Comparison of ENCODE assay signal across 8 cellular contexts in the genomic region with DNA sequence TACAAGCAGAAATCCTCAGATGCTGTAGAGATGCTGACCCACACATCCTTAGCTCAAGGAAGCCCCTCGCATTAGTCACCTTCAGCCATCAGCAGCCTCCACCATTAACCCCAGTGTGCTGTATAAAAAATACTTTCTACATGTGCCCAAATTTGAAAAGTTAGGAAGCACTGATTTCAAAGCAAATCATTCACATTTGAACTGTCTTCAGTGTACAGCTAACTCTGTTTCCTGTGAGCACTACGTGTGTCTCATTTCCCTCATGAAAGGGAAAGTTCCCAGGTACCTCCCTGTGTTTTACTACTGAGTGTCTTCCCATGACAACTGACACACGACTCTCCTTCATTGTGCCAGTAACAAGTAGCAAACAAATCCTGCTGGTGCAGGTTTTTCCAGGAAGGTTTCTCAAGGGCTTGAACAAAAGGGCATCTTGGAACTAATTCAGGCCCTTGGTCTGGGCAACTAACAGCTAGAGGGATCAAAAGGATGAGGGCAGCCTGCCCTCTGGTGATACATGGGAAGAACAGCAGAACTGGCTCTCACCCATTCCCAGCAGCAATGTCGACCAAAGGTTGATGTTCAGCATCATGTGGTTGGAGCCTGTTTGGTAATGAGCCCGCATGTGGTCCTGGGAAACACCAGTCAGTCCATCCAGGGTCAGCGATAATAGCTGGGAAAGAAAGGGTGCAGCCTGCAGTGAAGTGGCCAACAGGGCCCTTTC. TPM values are rescaled to one million over a fixed set of nuclear protein-coding genes. Genes with fewer than 3 reads are reported as not detected.
A peak's percentile ranks its signal among the peaks of the same experiment; 100 is the strongest.
DNase-seq lines count a peak whose midpoint lies in the region; ATAC-seq, FAIRE-seq and TF ChIP-seq lines count a peak whose summit lies in the region.

No MANE protein-coding gene starts in this region.

- no peak overlapping the region for H3K27ac Mint-ChIP-seq in astrocyte (ENCODE audit: unreplicated experiment)

- peak in 1 of 2 experiments; percentile 47; a peak in 2 of 4 replicates for TF ChIP-seq POLR2A in HepG2 (IDR thresholded peaks at IDR 0.05; ENCODE audit: insufficient read depth in 1 of 2, low read depth in 2 of 2, low read length in 2 of 2)

- TF ChIP-seq EP300 in HepG2 (IDR thresholded peaks at IDR 0.05; ENCODE audit: low read depth in 2 of 2, low read length in 2 of 2) = no peak; a peak in 1 of 4 replicates
- no peak for TF ChIP-seq EP300 in HepG2 (CRISPR knock-in tag; IDR thresholded peaks at IDR 0.05; ENCODE audit: borderline replicate concordance)

- DNase-seq in NCI-H82 (lab: John Stamatoyannopoulos, UW) (peak; percentile 70), NCI-H82 treated with DMSO at 0.1 percent for 48 hours (lab: John Stamatoyannopoulos, UW; ENCODE audit: unreplicated experiment) (no peak), astrocyte (ENCODE audit: low read depth) (peak; percentile 16), HepG2 (ENCODE audit: low spot score) (peak; percentile 90)
- DNase-seq in stimulated activated CD4-positive, alpha-beta T cell treated with anti-CD3 and anti-CD28 coated beads, Interleukin-2, amount 100 ng/mL, for 48 hours = no peak
- no peak for DNase-seq in stimulated activated CD4-positive, alpha-beta T cell treated with anti-CD3 and anti-CD28 coated beads, Interleukin-15, amount 100 ng/mL, for 24 hours

- ATAC-seq in HepG2 = peak; percentile 76
- ATAC-seq in HG03025 (IDR thresholded peaks at IDR 0.05; ENCODE audit: low FRiP score, unreplicated experiment) = no peak

- H2AFZ ChIP-seq in Loucy (ENCODE audit: low read length) (no peak overlapping the region), astrocyte (ENCODE audit: low read depth, low read length) (no peak overlapping the region), HepG2 (ENCODE audit: low read length) (no peak overlapping the region)

- WGBS in HepG2 (ENCODE audit: low lambda C conversion rate) = 52% methylated on average over 6 of the region's 6 CpGs

- H3K4me2 ChIP-seq in Loucy (ENCODE audit: low read depth, low read length, poor library complexity, severe bottlenecking) (no peak overlapping the region), astrocyte (ENCODE audit: low read length) (no peak overlapping the region), HepG2 (ENCODE audit: low read depth, low read length) (no peak overlapping the region)

- H3K4me3 Mint-ChIP-seq in astrocyte (ENCODE audit: unreplicated experiment) = no peak overlapping the region

- intact Hi-C loops in HepG2 (cut with micrococcal nuclease; ENCODE audit: unreplicated experiment) = loop anchor here (1.0 kb wide), 2 partner anchors 76 to 135 kb away; no protein-coding TSS in a partner anchor

- no peaks in the 10 kb centered on the region for H3F3A ChIP-seq in Loucy (ENCODE audit: low read depth)

- POLR2A ChIA-PET in HepG2 (lab: Yijun Ruan, JAX) = interaction anchor here (1.0 to 1.6 kb wide), 5 partner anchors 16 to 129 kb away, joined by 3 to 10 read pairs (median 3); partner anchors contain the start of genes FAM117A, KAT7 and NXPH3

- peak; percentile 70 for TF ChIP-seq CTCF in Loucy (conservative IDR thresholded peaks at IDR 0.05; ENCODE audit: low read length)
- peak; percentile 49 for TF ChIP-seq CTCF in astrocyte (IDR thresholded peaks at IDR 0.05; ENCODE audit: insufficient read depth, low read depth, low read length)
- peak; percentile 93 for TF ChIP-seq CTCF in HepG2 (CRISPR knock-in tag; IDR thresholded peaks at IDR 0.05)

- H3K27ac ChIP-seq in astrocyte (ENCODE audit: low read depth, low read length) = no peak overlapping the region
- H3K27ac ChIP-seq in HepG2 (ENCODE audit: extremely low read length, insufficient read depth, low read length) = peak overlapping the region; percentile 53

- H3K4me3 ChIP-seq in Loucy (ENCODE audit: low read length, poor library complexity, severe bottlenecking) (no peak overlapping the region), astrocyte (ENCODE audit: insufficient read depth, low read depth, low read length) (no peak overlapping the region), HepG2 (replicated peaks in 1 of 3; ENCODE audit: insufficient read depth in 1 of 3, low read depth in 2 of 3, low read length in 3 of 3) (no peak overlapping the region)

- TF ChIP-seq RAD21 in HepG2 (CRISPR knock-in tag; IDR thresholded peaks at IDR 0.05) = peak; percentile 87

- no TSS peak for BruUV-seq in HepG2 (replicated peaks; lab: Mats Ljungman, UMichigan)

- no peak for FAIRE-seq in astrocyte (lab: Jason Lieb, UNC)
- peak; percentile 99 for FAIRE-seq in HepG2 (lab: Jason Lieb, UNC)

- peaks cover 6% of the 10 kb centered on the region for H3K4me1 Mint-ChIP-seq in astrocyte (ENCODE audit: low read depth, unreplicated experiment)

- H3K27me3 Mint-ChIP-seq in astrocyte (ENCODE audit: low read depth, unreplicated experiment) = no peaks in the 10 kb centered on the region

- H3K79me2 ChIP-seq in Loucy (ENCODE audit: insufficient read depth, low read length) (peaks cover 32% of the 10 kb centered on the region), astrocyte (ENCODE audit: insufficient read depth, low read length) (peaks cover 24% of the 10 kb centered on the region), HepG2 (ENCODE audit: insufficient read depth, low read length) (peaks cover 21% of the 10 kb centered on the region)

- in situ Hi-C loops in HepG2 (cut with HindIII; ENCODE audit: extremely low pct_ligation_motif_present, low pct_unique_long_range_greater_than_20kb) = loop anchor here (5.0 to 10.0 kb wide), 2 partner anchors 136 to 269 kb away; no protein-coding TSS in a partner anchor

- H3K4me1 ChIP-seq in Loucy (ENCODE audit: insufficient read depth, low read length, poor library complexity, severe bottlenecking) = peaks cover 18% of the 10 kb centered on the region
- peaks cover 13% of the 10 kb centered on the region for H3K4me1 ChIP-seq in astrocyte (ENCODE audit: insufficient read depth, low read length)
- peaks cover 50% of the 10 kb centered on the region for H3K4me1 ChIP-seq in HepG2 (ENCODE audit: insufficient read depth, low read length)

- H4K20me1 ChIP-seq in Loucy (ENCODE audit: insufficient read depth, low read length, poor library complexity, severe bottlenecking) (peaks cover 3% of the 10 kb centered on the region), astrocyte (ENCODE audit: insufficient read depth, low read length) (peaks cover 6% of the 10 kb centered on the region), HepG2 (ENCODE audit: insufficient read depth, low read length) (0 out of 2 replicates have a peak, but pooled peaks cover 3% of the 10 kb centered on the region)

- no peak overlapping the region for H3K9ac ChIP-seq in Loucy (ENCODE audit: low read depth, low read length, poor library complexity, severe bottlenecking)
- H3K9ac ChIP-seq in astrocyte (ENCODE audit: low read length) = no peak overlapping the region
- no peak overlapping the region for H3K9ac ChIP-seq in HepG2 (ENCODE audit: insufficient read depth, low read depth, low read length)

- H3K36me3 ChIP-seq in Loucy (ENCODE audit: insufficient read depth, low read length) (peaks cover 46% of the 10 kb centered on the region), astrocyte (ENCODE audit: insufficient read depth, low read length) (peaks cover 52% of the 10 kb centered on the region), HepG2 (replicated peaks in 1 of 2; ENCODE audit: control insufficient read depth in 1 of 2, insufficient read depth in 2 of 2, low read length in 2 of 2) (peaks cover 31 to 46% of the 10 kb centered on the region in 2 experiments)

- CTCF ChIA-PET in HepG2 (lab: Yijun Ruan, JAX; ENCODE audit: low intra/inter-chr PET ratio, low total read pairs) = interaction anchor here (1.8 to 4.5 kb wide), 2 partner anchors 8 to 136 kb away, joined by 7 to 70 read pairs; no protein-coding TSS in a partner anchor

- H3K9me2 ChIP-seq in Loucy (replicated peaks; ENCODE audit: low read depth, low read length) = no peaks in the 10 kb centered on the region

- peaks cover 5% of the 10 kb centered on the region for H3K36me3 Mint-ChIP-seq in astrocyte (ENCODE audit: low read depth, unreplicated experiment)

- H3K27me3 ChIP-seq in Loucy (ENCODE audit: insufficient read depth, low read length, poor library complexity, severe bottlenecking) = no peaks in the 10 kb centered on the region
- H3K27me3 ChIP-seq in astrocyte (ENCODE audit: insufficient read depth, low read length) = no peaks in the 10 kb centered on the region
- no peaks in the 10 kb centered on the region; a peak in 1 of 5 replicates for H3K27me3 ChIP-seq in HepG2 (ENCODE audit: control insufficient read depth in 1 of 2, insufficient read depth in 2 of 2, low read length in 2 of 2)

- no peaks in the 10 kb centered on the region for H3K9me3 Mint-ChIP-seq in astrocyte (ENCODE audit: unreplicated experiment)

- H3K9me3 ChIP-seq in Loucy (ENCODE audit: insufficient read depth, low read depth, low read length) (no peaks in the 10 kb centered on the region), astrocyte (ENCODE audit: insufficient read depth, low read depth, low read length) (no peaks in the 10 kb centered on the region), HepG2 (ENCODE audit: low read length) (no peaks in the 10 kb centered on the region)

RNA-seq across cellular contexts. Expression of gene SLC35B1, which starts 4.0 kb away (rescaled TPM):
- 54.3 and 61.1 TPM in 2 replicates for total RNA-seq in astrocyte
- 67.0 and 113 TPM in 2 replicates for total RNA-seq in HepG2 (2016; rRNA removed; fragmentation: Illumina TruSeq; extraction: Trizol)
- 128 and 146 TPM in 2 replicates for total RNA-seq in HepG2 (2016; cell fraction: cytosol; rRNA removed; fragmentation: Illumina TruSeq; extraction: Trizol; ENCODE audit: low read depth)
- 68.0 and 117 TPM in 2 replicates for total RNA-seq in HepG2 (2016; cell fraction: insoluble cytoplasmic fraction; rRNA removed; fragmentation: Illumina TruSeq; extraction: Trizol)
- 115 and 123 TPM in 2 replicates for total RNA-seq in HepG2 (2016; cell fraction: membrane; rRNA removed; fragmentation: Illumina TruSeq; extraction: Trizol)
- total RNA-seq in HepG2 (2016; cell fraction: nucleus; rRNA removed; fragmentation: Illumina TruSeq; extraction: Trizol) = 105 and 117 TPM in 2 replicates
- 83.6 and 99.6 TPM in 2 replicates for polyA plus RNA-seq in HepG2 (2011; rRNA removed)
- polyA plus RNA-seq in HepG2 (2011; cell fraction: cytosol; rRNA removed) = 70.6 and 97.9 TPM in 2 replicates
- polyA plus RNA-seq in HepG2 (2011; cell fraction: nucleus; rRNA removed) = 79.1 and 84.2 TPM in 2 replicates
- polyA plus RNA-seq in HepG2 (2012) = 60.8 and 61.5 TPM in 2 replicates
- 123 and 149 TPM in 2 replicates for polyA plus RNA-seq in HepG2 (2016; cell fraction: cytosol; fragmentation: Illumina TruSeq; extraction: Trizol; ENCODE audit: low read depth)
- polyA plus RNA-seq in HepG2 (2016; cell fraction: insoluble cytoplasmic fraction; fragmentation: Illumina TruSeq; extraction: Trizol; ENCODE audit: low read depth) = 70.3 and 81.2 TPM in 2 replicates
- polyA plus RNA-seq in HepG2 (2016; cell fraction: membrane; fragmentation: Illumina TruSeq; extraction: Trizol; ENCODE audit: low read depth) = 114 and 119 TPM in 2 replicates
- polyA plus RNA-seq in HepG2 (2016; cell fraction: nucleus; fragmentation: Illumina TruSeq; extraction: Trizol; ENCODE audit: insufficient read depth, low read depth) = 186 and 193 TPM in 2 replicates
- polyA minus RNA-seq in HepG2 (2011; rRNA and poly(A)+ RNA removed; ENCODE audit: low replicate concordance) = 81.3 and 114 TPM in 2 replicates
- polyA minus RNA-seq in HepG2 (2011; cell fraction: cytosol; rRNA and poly(A)+ RNA removed) = 27.6 and 41.2 TPM in 2 replicates
- polyA minus RNA-seq in HepG2 (2011; cell fraction: nucleus; rRNA and poly(A)+ RNA removed) = 67.3 and 71.3 TPM in 2 replicates

RNA-seq across cellular contexts. Expression of gene SPOP, which starts 25.8 kb away (rescaled TPM):
- total RNA-seq in astrocyte = 46.6 and 48.6 TPM in 2 replicates
- total RNA-seq in HepG2 (2016; rRNA removed; fragmentation: Illumina TruSeq; extraction: Trizol) = 60.8 and 79.4 TPM in 2 replicates
- total RNA-seq in HepG2 (2016; cell fraction: cytosol; rRNA removed; fragmentation: Illumina TruSeq; extraction: Trizol; ENCODE audit: low read depth) = 19.9 and 21.7 TPM in 2 replicates
- total RNA-seq in HepG2 (2016; cell fraction: insoluble cytoplasmic fraction; rRNA removed; fragmentation: Illumina TruSeq; extraction: Trizol) = 63.3 and 71.0 TPM in 2 replicates
- 43.8 and 45.3 TPM in 2 replicates for total RNA-seq in HepG2 (2016; cell fraction: membrane; rRNA removed; fragmentation: Illumina TruSeq; extraction: Trizol)
- 46.2 and 51.9 TPM in 2 replicates for total RNA-seq in HepG2 (2016; cell fraction: nucleus; rRNA removed; fragmentation: Illumina TruSeq; extraction: Trizol)
- polyA plus RNA-seq in HepG2 (2011; rRNA removed) = 52.8 and 53.9 TPM in 2 replicates
- polyA plus RNA-seq in HepG2 (2011; cell fraction: cytosol; rRNA removed) = 26.8 and 29.2 TPM in 2 replicates
- 30.1 and 34.8 TPM in 2 replicates for polyA plus RNA-seq in HepG2 (2011; cell fraction: nucleus; rRNA removed)
- polyA plus RNA-seq in HepG2 (2012) = 43.7 and 44.1 TPM in 2 replicates
- polyA plus RNA-seq in HepG2 (2016; cell fraction: cytosol; fragmentation: Illumina TruSeq; extraction: Trizol; ENCODE audit: low read depth) = 9.7 and 11.5 TPM in 2 replicates
- 61.1 and 61.7 TPM in 2 replicates for polyA plus RNA-seq in HepG2 (2016; cell fraction: insoluble cytoplasmic fraction; fragmentation: Illumina TruSeq; extraction: Trizol; ENCODE audit: low read depth)
- polyA plus RNA-seq in HepG2 (2016; cell fraction: membrane; fragmentation: Illumina TruSeq; extraction: Trizol; ENCODE audit: low read depth) = 21.7 and 24.5 TPM in 2 replicates
- polyA plus RNA-seq in HepG2 (2016; cell fraction: nucleus; fragmentation: Illumina TruSeq; extraction: Trizol; ENCODE audit: insufficient read depth, low read depth) = 48.8 and 52.8 TPM in 2 replicates
- 81.2 and 98.5 TPM in 2 replicates for polyA minus RNA-seq in HepG2 (2011; rRNA and poly(A)+ RNA removed; ENCODE audit: low replicate concordance)
- 39.3 and 41.6 TPM in 2 replicates for polyA minus RNA-seq in HepG2 (2011; cell fraction: cytosol; rRNA and poly(A)+ RNA removed)
- 61.2 and 77.8 TPM in 2 replicates for polyA minus RNA-seq in HepG2 (2011; cell fraction: nucleus; rRNA and poly(A)+ RNA removed)

Comparison
In these comparisons a context has a peak if more than half of its experiments do, and no peak if none do; other contexts are left out.
1. DNase-seq: peak in NCI-H82 (single experiment), astrocyte (single experiment) and HepG2 (single experiment); none in NCI-H82 treated with DMSO at 0.1 percent for 48 hours (single experiment), stimulated activated CD4-positive, alpha-beta T cell treated with anti-CD3 and anti-CD28 coated beads, Interleukin-2, amount 100 ng/mL, for 48 hours (0 of 2) and stimulated activated CD4-positive, alpha-beta T cell treated with anti-CD3 and anti-CD28 coated beads, Interleukin-15, amount 100 ng/mL, for 24 hours (single experiment).
2. Peak in every context shown above with its lines, with median percentiles within 50 percentile points of each other: CTCF ChIP-seq.